Comparison of ENCODE assay signal across 16 cellular contexts in the genomic region with DNA sequence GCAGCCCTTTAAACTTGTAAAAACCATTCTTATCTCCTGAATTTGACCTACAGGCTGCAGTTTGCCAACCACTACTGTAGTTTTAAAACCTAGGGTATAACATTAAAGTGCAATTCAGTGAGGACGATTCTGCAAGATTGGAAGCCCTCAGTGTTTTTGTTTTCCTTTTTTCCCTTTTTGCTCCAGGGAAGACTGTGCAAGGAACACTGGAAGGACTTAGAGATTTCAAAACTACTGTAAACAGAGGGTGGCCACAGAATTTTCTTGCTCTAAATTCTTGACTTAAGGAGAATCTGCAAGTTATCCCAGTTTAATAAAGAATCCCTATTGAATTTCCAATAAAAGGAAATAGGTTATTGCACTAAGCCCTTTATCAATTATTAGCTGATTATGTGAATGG.
"Had no signal": no experiment of that assay in that cellular context is flagged by ENCODE, and none has a peak within 500 bp of the region (broad histone marks: within the 10 kb centered on the region; RNA-seq: fewer than 3 reads in every experiment).

No MANE protein-coding gene starts in this region.

- H3K36me3 Mint-ChIP-seq: activated CD4-positive, alpha-beta memory T cell treated with anti-CD3 and anti-CD28 coated beads for 36 hours; activated naive CD8-positive, alpha-beta T cell had no signal

- H3K9me3 ChIP-seq: heart right ventricle, left lung, sigmoid colon, thoracic aorta had no signal

- H3K4me3 Mint-ChIP-seq: activated CD4-positive, alpha-beta memory T cell treated with anti-CD3 and anti-CD28 coated beads for 36 hours; activated naive CD8-positive, alpha-beta T cell; activated T-cell treated with anti-CD3 and anti-CD28 coated beads, Interleukin-2, amount 50 U/mL, for 4 hours had no signal

- H3K4me3 ChIP-seq: heart right ventricle, left lung, sigmoid colon, thoracic aorta had no signal

- H3K27ac ChIP-seq: brain microvascular endothelial cell, foreskin keratinocyte, heart right ventricle, left lung, thoracic aorta had no signal

- H3K27ac Mint-ChIP-seq: activated CD4-positive, alpha-beta memory T cell treated with anti-CD3 and anti-CD28 coated beads for 36 hours; activated naive CD8-positive, alpha-beta T cell had no signal

- H3K27me3 Mint-ChIP-seq: activated CD4-positive, alpha-beta memory T cell treated with anti-CD3 and anti-CD28 coated beads for 36 hours; activated naive CD8-positive, alpha-beta T cell had no signal

- ATAC-seq: activated T-cell treated with anti-CD3 and anti-CD28 coated beads, Interleukin-2, amount 50 U/mL, for 4 hours; esophagus mucosa; foreskin keratinocyte; heart right ventricle; left lung; stimulated activated naive CD8-positive, alpha-beta T cell treated with anti-CD3 and anti-CD28 coated beads, Interleukin-15, Interleukin-2, amounts not matched to agents 100 U/mL and 50 U/mL, for 24 hours had no signal

- DNase-seq: activated CD4-positive, alpha-beta memory T cell treated with anti-CD3 and anti-CD28 coated beads for 36 hours; activated CD4-positive, CD25-positive, alpha-beta regulatory T cell treated with anti-CD3 and anti-CD28 coated beads, Interleukin-2, amount 50 U/mL, for 72 hours; activated effector memory CD4-positive, alpha-beta T cell treated with anti-CD3 and anti-CD28 coated beads, Interleukin-2, amount 50 U/mL, for 16 hours; activated T-cell treated with anti-CD3 and anti-CD28 coated beads, Interleukin-2, amount 50 U/mL, for 4 hours; brain microvascular endothelial cell; foreskin keratinocyte; heart right ventricle; mesendoderm; occipital lobe; sigmoid colon; stimulated activated CD4-positive, alpha-beta T cell treated with anti-CD3 and anti-CD28 coated beads, Interleukin-2, amount 100 ng/mL, for 48 hours; stimulated activated naive CD8-positive, alpha-beta T cell treated with anti-CD3 and anti-CD28 coated beads, Interleukin-15, Interleukin-2, amounts not matched to agents 100 U/mL and 50 U/mL, for 24 hours had no signal

- H3K9me3 Mint-ChIP-seq: activated CD4-positive, alpha-beta memory T cell treated with anti-CD3 and anti-CD28 coated beads for 36 hours; activated T-cell treated with anti-CD3 and anti-CD28 coated beads, Interleukin-2, amount 50 U/mL, for 4 hours had no signal

- H3K36me3 ChIP-seq: brain microvascular endothelial cell, heart right ventricle, left lung, sigmoid colon, thoracic aorta had no signal

- H3K27me3 ChIP-seq: brain microvascular endothelial cell, foreskin keratinocyte, heart right ventricle, left lung, sigmoid colon had no signal
